ENCODE assay signal across 25 cellular contexts in the genomic region with DNA sequence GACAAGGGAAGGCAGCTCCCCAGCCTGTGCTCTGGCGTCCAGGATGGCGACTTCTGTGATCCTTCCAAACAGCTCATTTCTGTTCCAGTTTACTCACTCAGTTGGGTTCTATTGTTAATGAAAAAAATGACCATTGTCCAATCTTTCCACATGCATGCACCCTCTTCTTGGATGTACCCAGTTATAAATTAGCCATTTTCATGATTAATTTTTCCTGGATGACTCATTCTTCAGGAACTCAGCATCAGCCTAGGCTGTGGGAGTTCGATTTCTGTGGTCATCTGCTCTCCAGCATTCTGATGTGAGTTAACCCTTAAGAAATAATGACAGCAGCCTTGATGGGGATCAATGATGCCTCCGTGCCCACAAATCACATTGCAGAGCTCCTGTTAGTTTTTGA.
DNase-seq lines count a peak whose midpoint lies in the region; TF ChIP-seq lines count a peak whose summit lies in the region.
"Had no signal": no experiment of that assay in that cellular context is flagged by ENCODE, and none has a peak within 500 bp of the region (broad histone marks: within the 10 kb centered on the region; RNA-seq: fewer than 3 reads in every experiment).

No MANE protein-coding gene starts in this region.

- DNase-seq in Caki2 (ENCODE audit: low read depth), result peak; percentile 37
- peak; percentile 4 for DNase-seq in RPMI7951 (ENCODE audit: low read depth)
- DNase-seq in choroid plexus epithelial cell (ENCODE audit: low read depth), result peak; percentile 0
- DNase-seq in kidney tubule cell (ENCODE audit: low spot score), result peak; percentile 97
- DNase-seq in NCI-H524 treated with DMSO at 0.1 percent for 48 hours (lab: John Stamatoyannopoulos, UW), result no peak
- no peak for DNase-seq in NCI-H2081 treated with DMSO at 0.1 percent for 48 hours (lab: John Stamatoyannopoulos, UW)
- no peak for DNase-seq in NCI-H1048 (lab: John Stamatoyannopoulos, UW)
- no peak for DNase-seq in NCI-H1092 (lab: John Stamatoyannopoulos, UW)
- DNase-seq: activated B cell treated with CpG ODN at 0.5 μM for 24 hours; activated CD4-positive, alpha-beta T cell treated with anti-CD3 and anti-CD28 coated beads, Interleukin-2, amount 50 U/mL, for 1 hour; activated effector memory CD4-positive, alpha-beta T cell treated with Interleukin-2 at 50 U/mL for 16 hours; activated naive CD8-positive, alpha-beta T cell treated with anti-CD3 and anti-CD28 coated beads for 36 hours; activated T-cell treated with anti-CD3 and anti-CD28 coated beads, Interleukin-2, amount 50 U/mL, for 1 hour; aorta; CD8-positive, alpha-beta T cell; gastrocnemius medialis; H7; left ventricle myocardium inferior; NCI-H1694; NCI-H446 treated with DMSO at 0.1 percent for 48 hours; sigmoid colon; stimulated activated CD4-positive, alpha-beta T cell treated with anti-CD3 and anti-CD28 coated beads, Interleukin-4, amount 100 ng/mL, for 1 hour had no signal

- in situ Hi-C loops in Caki2 (cut with HindIII; ENCODE audit: low pct_unique_long_range_greater_than_20kb, low sequenced_read_pairs), result no loop called here

- no peak for TF ChIP-seq CTCF in choroid plexus epithelial cell (conservative IDR thresholded peaks at IDR 0.05; ENCODE audit: low read depth, low read length)

- no peak overlapping the region for H3K4me3 ChIP-seq in choroid plexus epithelial cell (ENCODE audit: low read depth, low read length)
- H3K4me3 ChIP-seq: gastrocnemius medialis, GM12878, hepatocyte, left ventricle myocardium inferior, sigmoid colon, tibial nerve had no signal

Comparison
In these comparisons a context has a peak if more than half of its experiments do, and no peak if none do; other contexts are left out.
1. DNase-seq: peak in Caki2 (single experiment), RPMI7951 (single experiment), choroid plexus epithelial cell (single experiment) and kidney tubule cell (single experiment); none in NCI-H524 treated with DMSO at 0.1 percent for 48 hours (single experiment), NCI-H2081 treated with DMSO at 0.1 percent for 48 hours (single experiment), NCI-H1048 (single experiment) and NCI-H1092 (single experiment).